In the genomic region with DNA sequence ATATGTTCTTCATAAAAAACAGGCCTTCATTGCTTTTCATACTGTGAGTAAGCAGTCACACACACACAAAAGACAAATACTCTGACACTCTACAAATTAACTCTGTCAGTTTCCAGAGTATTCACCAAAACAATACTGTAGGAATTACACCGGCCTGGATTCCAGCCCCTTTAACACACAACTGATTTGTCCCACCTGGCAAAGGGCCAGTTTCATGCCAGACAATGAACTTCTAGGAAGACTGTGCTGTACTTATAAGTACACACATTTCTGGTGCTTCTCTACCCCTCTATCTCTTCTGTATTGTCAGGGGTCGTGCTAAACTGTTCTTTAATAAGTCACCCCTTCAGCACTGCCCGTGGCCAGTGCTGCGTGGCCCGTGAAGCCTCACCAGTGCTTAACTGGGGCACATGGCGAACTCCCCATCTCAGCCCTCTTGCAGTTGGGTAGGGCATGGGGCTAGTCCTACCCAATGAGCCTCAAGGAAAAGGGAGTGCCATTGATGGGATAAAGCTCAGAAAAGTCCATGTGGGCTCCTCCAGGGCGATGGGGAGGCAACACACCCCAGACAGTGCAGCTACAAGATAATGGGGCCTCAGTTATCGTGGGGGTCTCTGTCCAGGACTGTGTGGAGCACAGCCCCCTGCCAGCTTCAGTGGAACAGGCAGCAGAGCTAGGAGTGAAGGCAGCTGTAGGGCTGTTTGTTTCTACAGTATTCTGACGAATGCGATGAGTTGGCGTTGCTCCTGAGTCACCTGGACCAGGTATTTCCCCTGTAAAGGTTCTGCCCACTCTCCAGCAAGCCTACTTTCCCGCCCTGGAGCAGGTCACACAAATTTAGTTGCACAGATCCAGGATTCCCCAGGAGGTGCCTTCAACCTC, we compare ENCODE assay signal across 21 cellular contexts.
"Had no signal": no experiment of that assay in that cellular context is flagged by ENCODE, and none has a peak within 500 bp of the region (broad histone marks: within the 10 kb centered on the region; RNA-seq: fewer than 3 reads in every experiment).

No MANE protein-coding gene starts in this region.

- H3K79me2 ChIP-seq: parathyroid adenoma had no signal

- ATAC-seq: activated naive CD8-positive, alpha-beta T cell treated with anti-CD3 and anti-CD28 coated beads, Interleukin-2, amount 50 U/mL, for 24 hours; gastroesophageal sphincter; stimulated activated memory B cell treated with anti-CD40 and anti-IgM and Interleukin-4, amounts not matched to agents 10 μg/mL and 1 μg/mL and 100 μg/mL, for 72 hours had no signal

- H3K4me1 Mint-ChIP-seq: activated naive CD4-positive, alpha-beta T cell treated with anti-CD3 and anti-CD28 coated beads, Interleukin-2, amount 10 ng/mL, durations not matched to agents 7 days and 5 days; activated naive CD8-positive, alpha-beta T cell treated with anti-CD3 and anti-CD28 coated beads, Interleukin-2, amount 50 U/mL, for 24 hours; central memory CD8-positive, alpha-beta T cell; immature natural killer cell had no signal

- H3K27ac Mint-ChIP-seq: activated CD4-positive, alpha-beta T cell treated with anti-CD3 and anti-CD28 coated beads, Interleukin-2, amount 10 ng/mL, durations not matched to agents 7 days and 5 days; activated naive CD4-positive, alpha-beta T cell treated with anti-CD3 and anti-CD28 coated beads, Interleukin-2, amount 10 ng/mL, durations not matched to agents 7 days and 5 days; activated naive CD8-positive, alpha-beta T cell treated with anti-CD3 and anti-CD28 coated beads, Interleukin-2, amount 50 U/mL, for 24 hours; immature natural killer cell; naive B cell; stimulated activated memory B cell treated with anti-CD40 and anti-IgM and Interleukin-4, amounts not matched to agents 10 μg/mL and 1 μg/mL and 100 μg/mL, for 72 hours had no signal

- H3K36me3 Mint-ChIP-seq: activated naive CD4-positive, alpha-beta T cell treated with anti-CD3 and anti-CD28 coated beads, Interleukin-2, amount 10 ng/mL, durations not matched to agents 7 days and 5 days; immature natural killer cell; stimulated activated memory B cell treated with anti-CD40 and anti-IgM and Interleukin-4, amounts not matched to agents 10 μg/mL and 1 μg/mL and 100 μg/mL, for 72 hours had no signal

- H3K36me3 ChIP-seq: colonic mucosa, gastroesophageal sphincter, heart right ventricle, thoracic aorta, upper lobe of left lung had no signal

- H2AFZ ChIP-seq: parathyroid adenoma had no signal

- H3K9me3 Mint-ChIP-seq: activated CD4-positive, alpha-beta T cell treated with anti-CD3 and anti-CD28 coated beads, Interleukin-2, amount 10 ng/mL, durations not matched to agents 7 days and 5 days; activated naive CD4-positive, alpha-beta T cell treated with anti-CD3 and anti-CD28 coated beads, Interleukin-2, amount 10 ng/mL, durations not matched to agents 7 days and 5 days; activated naive CD8-positive, alpha-beta T cell treated with anti-CD3 and anti-CD28 coated beads, Interleukin-2, amount 50 U/mL, for 24 hours; central memory CD8-positive, alpha-beta T cell; immature natural killer cell; naive B cell; stimulated activated memory B cell treated with anti-CD40 and anti-IgM and Interleukin-4, amounts not matched to agents 10 μg/mL and 1 μg/mL and 100 μg/mL, for 72 hours had no signal

- H3K4me1 ChIP-seq: colonic mucosa, gastroesophageal sphincter, parathyroid adenoma, upper lobe of left lung had no signal

- H3K4me3 ChIP-seq: colonic mucosa, gastroesophageal sphincter, heart right ventricle, thoracic aorta, upper lobe of left lung had no signal

- H3K4me3 Mint-ChIP-seq: activated CD4-positive, alpha-beta T cell treated with anti-CD3 and anti-CD28 coated beads, Interleukin-2, amount 10 ng/mL, durations not matched to agents 7 days and 5 days; activated naive CD4-positive, alpha-beta T cell treated with anti-CD3 and anti-CD28 coated beads, Interleukin-2, amount 10 ng/mL, durations not matched to agents 7 days and 5 days; activated naive CD8-positive, alpha-beta T cell treated with anti-CD3 and anti-CD28 coated beads, Interleukin-2, amount 50 U/mL, for 24 hours; central memory CD8-positive, alpha-beta T cell; immature natural killer cell; naive B cell; stimulated activated memory B cell treated with anti-CD40 and anti-IgM and Interleukin-4, amounts not matched to agents 10 μg/mL and 1 μg/mL and 100 μg/mL, for 72 hours had no signal

- H3K9ac ChIP-seq: parathyroid adenoma had no signal

- H3K27ac ChIP-seq: colonic mucosa, gastroesophageal sphincter, parathyroid adenoma, thoracic aorta, upper lobe of left lung had no signal

- DNase-seq: activated CD4-positive, alpha-beta T cell treated with anti-CD3 and anti-CD28 coated beads, Interleukin-2, amount 10 ng/mL, durations not matched to agents 7 days and 5 days; activated CD8-positive, alpha-beta memory T cell treated with anti-CD3 and anti-CD28 coated beads, Interleukin-2, amount 50 U/mL, for 48 hours; activated effector memory CD4-positive, alpha-beta T cell treated with Interleukin-2 at 50 U/mL for 16 hours; activated naive CD4-positive, alpha-beta T cell treated with anti-CD3 and anti-CD28 coated beads, Interleukin-2, amount 10 ng/mL, durations not matched to agents 7 days and 5 days; activated naive CD8-positive, alpha-beta T cell treated with anti-CD3 and anti-CD28 coated beads, Interleukin-2, amount 50 U/mL, for 24 hours; activated T-cell treated with anti-CD3 and anti-CD28 coated beads, Interleukin-2, amount 50 U/mL, for 48 hours; anterior cingulate cortex; colonic mucosa; immature natural killer cell; naive B cell; small intestine; stimulated activated CD4-positive, alpha-beta T cell treated with anti-CD3 and anti-CD28 coated beads, Interleukin-4, amount 100 ng/mL, for 24 hours; T-helper 1 cell; T-helper 9 cell had no signal

- FAIRE-seq: small intestine had no signal

- H3K9me3 ChIP-seq: colonic mucosa, gastroesophageal sphincter, heart right ventricle, thoracic aorta, upper lobe of left lung had no signal

- H3K27me3 ChIP-seq: colonic mucosa, upper lobe of left lung had no signal
